In genomic region chr7:55231736-55232280, GRCh38 we compare ENCODE assay signal across 26 cellular contexts.
"Had no signal": no experiment of that assay in that cellular context is flagged by ENCODE, and none has a peak within 500 bp of the region (broad histone marks: within the 10 kb centered on the region; RNA-seq: fewer than 3 reads in every experiment).

No MANE protein-coding gene starts in this region.

- DNase-seq: IMR-90; Karpas-422; KG1; MG63; NCI-H1092; NCI-H1105 treated with DMSO at 0.1 percent for 48 hours; NCI-H1417 treated with DMSO at 0.1 percent for 48 hours; NCI-H146; NCI-H1694 treated with DMSO at 0.1 percent for 48 hours; NCI-H1930; NCI-H2081; NCI-H2107; NCI-H2171; NCI-H226; NCI-H446; NCI-H510A; NCI-H524 treated with DMSO at 0.1 percent for 48 hours; NCI-H69; NCI-H774; NK-92 treated with Interleukin-12 subunit alpha and Interleukin-12 subunit beta, amount 100 ng/mL, for 24 hours; PC-3; SHP77; SK-N-SH had no signal

- ATAC-seq: HepG2, Panc1, PC-3 had no signal

- H3K4me3 ChIP-seq: MG63 had no signal

- H3K36me3 ChIP-seq: MG63 had no signal

- H3K27ac ChIP-seq: RWPE1 had no signal

- H3K27me3 ChIP-seq: MG63 had no signal
